In genomic region chr15:25849431-25849921, GRCh38 we compare ENCODE assay signal across 8 cellular contexts. TPM values are rescaled to one million over a fixed set of nuclear protein-coding genes. Genes with fewer than 3 reads are reported as not detected.
A peak's percentile ranks its signal among the peaks of the same experiment; 100 is the strongest.
DNase-seq lines count a peak whose midpoint lies in the region; ATAC-seq and TF ChIP-seq lines count a peak whose summit lies in the region.

No MANE protein-coding gene starts in this region.

- H3K27me3 Mint-ChIP-seq in stimulated activated naive CD8-positive, alpha-beta T cell treated with anti-CD3 and anti-CD28 coated beads, Interleukin-15, Interleukin-2, amounts not matched to agents 100 ng/mL and 50 ng/mL, for 24 hours = no peaks in the 10 kb centered on the region

- no peak for ATAC-seq in SK-N-SH treated with all-trans-retinoic acid at 6 μM for 48 hours
- peak; percentile 12 to 50 for ATAC-seq in activated naive CD4-positive, alpha-beta T cell treated with anti-CD3 and anti-CD28 coated beads, Interleukin-2, amount 50 U/mL, for 72 hours
- no peak for ATAC-seq in HG03565 (IDR thresholded peaks at IDR 0.05; ENCODE audit: unreplicated experiment)

- no peaks in the 10 kb centered on the region for H3K9me3 ChIP-seq in SK-N-SH

- no peak for TF ChIP-seq CTCF in SK-N-SH (IDR thresholded peaks at IDR 0.05)

- peak overlapping the region; percentile 81; the same call in 1 of the 2 replicates for H2AFZ ChIP-seq in SK-N-SH (ENCODE audit: low read depth)

- peak overlapping the region; percentile 80; the same call in 1 of the 2 replicates for H3K4me2 ChIP-seq in SK-N-SH

- H3K9me3 Mint-ChIP-seq in activated naive CD4-positive, alpha-beta T cell treated with anti-CD3 and anti-CD28 coated beads, Interleukin-2, amount 50 U/mL, for 72 hours = peaks cover 0 to 7% of the 10 kb centered on the region in 2 donors
- H3K9me3 Mint-ChIP-seq in stimulated activated naive CD8-positive, alpha-beta T cell treated with anti-CD3 and anti-CD28 coated beads, Interleukin-15, Interleukin-2, amounts not matched to agents 100 ng/mL and 50 ng/mL, for 24 hours = no peaks in the 10 kb centered on the region

- TF ChIP-seq EP300 in SK-N-SH (IDR thresholded peaks at IDR 0.05; ENCODE audit: borderline replicate concordance in 1 of 2, low read depth in 1 of 2, low read length in 1 of 2) = no peak

- no peak overlapping the region for H3K27ac ChIP-seq in SK-N-SH (ENCODE audit: low read depth in 2 of 2, low read length in 1 of 2)

- H3K36me3 Mint-ChIP-seq in activated naive CD4-positive, alpha-beta T cell treated with anti-CD3 and anti-CD28 coated beads, Interleukin-2, amount 50 U/mL, for 72 hours = peaks cover 17 to 21% of the 10 kb centered on the region in 2 donors
- peaks cover 25% of the 10 kb centered on the region for H3K36me3 Mint-ChIP-seq in stimulated activated naive CD8-positive, alpha-beta T cell treated with anti-CD3 and anti-CD28 coated beads, Interleukin-15, Interleukin-2, amounts not matched to agents 100 ng/mL and 50 ng/mL, for 24 hours (ENCODE audit: low read depth)

- H3K4me3 Mint-ChIP-seq in stimulated activated naive CD8-positive, alpha-beta T cell treated with anti-CD3 and anti-CD28 coated beads, Interleukin-15, Interleukin-2, amounts not matched to agents 100 ng/mL and 50 ng/mL, for 24 hours = peak overlapping the region; percentile 77

- H3K4me1 ChIP-seq in SK-N-SH (ENCODE audit: control insufficient read depth in 1 of 2, insufficient read depth in 2 of 2, low read depth in 1 of 2, low read length in 1 of 2) = peaks cover 5 to 12% of the 10 kb centered on the region in 2 experiments; a peak in 1 of 4 replicates

- H3K9me2 ChIP-seq in SK-N-SH = no peaks in the 10 kb centered on the region

- peaks cover 97% of the 10 kb centered on the region for H3K4me1 Mint-ChIP-seq in stimulated activated naive CD8-positive, alpha-beta T cell treated with anti-CD3 and anti-CD28 coated beads, Interleukin-15, Interleukin-2, amounts not matched to agents 100 ng/mL and 50 ng/mL, for 24 hours (ENCODE audit: low read depth)

- no peaks in the 10 kb centered on the region for H4K20me1 ChIP-seq in SK-N-SH (ENCODE audit: insufficient read depth)

- peak; percentile 43 for DNase-seq in SK-N-SH
- DNase-seq in activated naive CD4-positive, alpha-beta T cell treated with anti-CD3 and anti-CD28 coated beads, Interleukin-2, amount 50 U/mL, for 72 hours (ENCODE audit: low spot score in 2 of 2) = no peak
- peak; percentile 17 for DNase-seq in iris pigment epithelial cell (ENCODE audit: low read depth)
- DNase-seq in inferior parietal cortex (ENCODE audit: extremely low spot score) = no peak
- DNase-seq in OCI-M1 (lab: John Stamatoyannopoulos, UW) = no peak

- no peaks in the 10 kb centered on the region for H3F3A ChIP-seq in SK-N-SH (replicated peaks; ENCODE audit: insufficient read depth)

- H3K27ac Mint-ChIP-seq in activated naive CD4-positive, alpha-beta T cell treated with anti-CD3 and anti-CD28 coated beads, Interleukin-2, amount 50 U/mL, for 72 hours = peak overlapping the region; percentile 95 to 100
- H3K27ac Mint-ChIP-seq in stimulated activated naive CD8-positive, alpha-beta T cell treated with anti-CD3 and anti-CD28 coated beads, Interleukin-15, Interleukin-2, amounts not matched to agents 100 ng/mL and 50 ng/mL, for 24 hours = peak overlapping the region; percentile 99

- no peak for TF ChIP-seq RAD21 in SK-N-SH (IDR thresholded peaks at IDR 0.05; ENCODE audit: low read length)

- POLR2A ChIA-PET in SK-N-SH (lab: Yijun Ruan, JAX) = no interaction called here

- no peak overlapping the region for H3K9ac ChIP-seq in SK-N-SH

- no peaks in the 10 kb centered on the region for H3K27me3 ChIP-seq in SK-N-SH (ENCODE audit: insufficient read depth)

- no peak overlapping the region; a peak in 1 of 4 replicates for H3K4me3 ChIP-seq in SK-N-SH (ENCODE audit: low read depth in 2 of 2, low read length in 1 of 2)

- no peaks in the 10 kb centered on the region for H3K36me3 ChIP-seq in SK-N-SH (replicated peaks in 1 of 2; ENCODE audit: control insufficient read depth in 1 of 2, insufficient read depth in 2 of 2, low read length in 1 of 2)

- CTCF ChIA-PET in SK-N-SH (lab: Yijun Ruan, JAX) = interaction anchor here (1.1 kb wide), 1 partner anchor 14 kb away, joined by 3 read pairs; no protein-coding TSS in a partner anchor

- H3K79me2 ChIP-seq in SK-N-SH (ENCODE audit: insufficient read depth) = no peaks in the 10 kb centered on the region

- WGBS in SK-N-SH (ENCODE audit: low lambda C conversion rate) = 15% methylated on average over 7 of the region's 7 CpGs

TF ChIP-seq in SK-N-SH, 30 proteins besides CTCF, POLR2A, EP300 and RAD21 (continues in another document):
- TF ChIP-seq GABPA (IDR thresholded peaks at IDR 0.05; ENCODE audit: low read depth) = no peak
- TF ChIP-seq MXI1 (IDR thresholded peaks at IDR 0.05; ENCODE audit: low read depth, low read length) = no peak
- TF ChIP-seq FOSL2 (IDR thresholded peaks at IDR 0.05; ENCODE audit: borderline replicate concordance, low read depth) = no peak
- TF ChIP-seq RFX5 (IDR thresholded peaks at IDR 0.05; ENCODE audit: low read length) = no peak
- no peak for TF ChIP-seq USF1 (IDR thresholded peaks at IDR 0.05; ENCODE audit: borderline replicate concordance, low read depth)
- TF ChIP-seq IRF3 (IDR thresholded peaks at IDR 0.05; ENCODE audit: low read depth, low read length) = no peak
- TF ChIP-seq SMC3 (IDR thresholded peaks at IDR 0.05; ENCODE audit: low read depth, low read length) = no peak
- TF ChIP-seq NRF1 (IDR thresholded peaks at IDR 0.05; ENCODE audit: low read depth, low read length) = no peak

TF ChIP-seq in SK-N-SH treated with all-trans-retinoic acid at 6 μM for 48 hours, 23 proteins besides CTCF, POLR2A, EP300 and RAD21:
- no peak for TF ChIP-seq POU6F1 (CRISPR knock-in tag; IDR thresholded peaks at IDR 0.05; ENCODE audit: borderline replicate concordance, low read depth)
- no peak for TF ChIP-seq ZC3H10 (CRISPR knock-in tag; IDR thresholded peaks at IDR 0.05)
- no peak for TF ChIP-seq TCF4 (CRISPR knock-in tag; IDR thresholded peaks at IDR 0.05; ENCODE audit: borderline replicate concordance)
- no peak for TF ChIP-seq PPARA (CRISPR knock-in tag; IDR thresholded peaks at IDR 0.05; ENCODE audit: borderline replicate concordance)
- TF ChIP-seq ZNF565 (CRISPR knock-in tag; conservative IDR thresholded peaks at IDR 0.05; ENCODE audit: low read depth) = no peak
- no peak for TF ChIP-seq ISL1 (CRISPR knock-in tag; IDR thresholded peaks at IDR 0.05)
- no peak for TF ChIP-seq ZNF8 (CRISPR knock-in tag; IDR thresholded peaks at IDR 0.05)
- TF ChIP-seq ZNF70 (CRISPR knock-in tag; IDR thresholded peaks at IDR 0.05) = no peak
- no peak for TF ChIP-seq ZFP3 (CRISPR knock-in tag; IDR thresholded peaks at IDR 0.05)

RNA-seq across cellular contexts. Expression of gene ATP10A, which starts 13.7 kb away (rescaled TPM):
- not detected in 2 replicates for polyA plus RNA-seq in SK-N-SH (2012; rRNA removed)
- polyA plus RNA-seq in SK-N-SH (2012; cell fraction: cytosol; rRNA removed) = 0.01 TPM in 1 of 2 replicates, not detected in the other
- 0.01 TPM in 1 of 2 replicates, not detected in the other for polyA plus RNA-seq in SK-N-SH (2012; cell fraction: nucleus; rRNA removed)
- total RNA-seq in activated naive CD4-positive, alpha-beta T cell treated with anti-CD3 and anti-CD28 coated beads, Interleukin-2, amount 50 U/mL, for 72 hours = 10 to 100 TPM; 16.6 to 44.6 TPM

Comparison
In these comparisons a context has a peak if more than half of its experiments do, and no peak if none do; other contexts are left out.
1. DNase-seq: peak in SK-N-SH (single experiment) and iris pigment epithelial cell (single experiment); none in activated naive CD4-positive, alpha-beta T cell treated with anti-CD3 and anti-CD28 coated beads, Interleukin-2, amount 50 U/mL, for 72 hours (0 of 2), inferior parietal cortex (single experiment) and OCI-M1 (single experiment).
2. ATAC-seq: peak in activated naive CD4-positive, alpha-beta T cell treated with anti-CD3 and anti-CD28 coated beads, Interleukin-2, amount 50 U/mL, for 72 hours (2 of 2); none in SK-N-SH treated with all-trans-retinoic acid at 6 μM for 48 hours (single experiment) and HG03565 (single experiment).